ENCODE assay signal across 31 cellular contexts in genomic region chr17:48642843-48643696, GRCh38. TPM values are rescaled to one million over a fixed set of nuclear protein-coding genes. Genes with fewer than 3 reads are reported as not detected.
A peak's percentile ranks its signal among the peaks of the same experiment; 100 is the strongest.
DNase-seq lines count a peak whose midpoint lies in the region; ATAC-seq and TF ChIP-seq lines count a peak whose summit lies in the region.
"Had no signal": no experiment of that assay in that cellular context is flagged by ENCODE, and none has a peak within 500 bp of the region (broad histone marks: within the 10 kb centered on the region; RNA-seq: fewer than 3 reads in every experiment).

No MANE protein-coding gene starts in this region.

- H3K9ac ChIP-seq in HCT116 (ENCODE audit: low read length) (0 out of 2 replicates have a peak overlapping the region, but pooled peaks have one; percentile 4), colonic mucosa (ENCODE audit: low read depth in 2 of 2, low read length in 2 of 2) (peak overlapping the region; percentile 67 to 93), neural progenitor cell (no peak overlapping the region)
- H3K9ac ChIP-seq: GM23248 had no signal

- no peak overlapping the region for H3K4me2 ChIP-seq in HCT116 (ENCODE audit: low read length)
- H3K4me2 ChIP-seq in neural progenitor cell: no peak overlapping the region

- POLR2A ChIA-PET in HCT116 (lab: Charles Lee): no interaction called here

- H3K36me3 Mint-ChIP-seq in stimulated activated naive B cell treated with anti-CD40 and anti-IgM and Interleukin-4, amounts not matched to agents 10 μg/mL and 1 μg/mL and 100 μg/mL, for 72 hours: peaks cover 0 to 7% of the 10 kb centered on the region in 2 donors
- H3K36me3 Mint-ChIP-seq in neural progenitor cell: peaks cover 2% of the 10 kb centered on the region

- H3K36me3 ChIP-seq in HCT116 (ENCODE audit: control insufficient read depth in 1 of 2, insufficient read depth in 2 of 2, low read length in 2 of 2) (peaks cover 0 to 15% of the 10 kb centered on the region in 2 experiments; a peak in 1 of 4 replicates), colonic mucosa (no peaks in the 10 kb centered on the region), mucosa of descending colon (ENCODE audit: low read depth) (no peaks in the 10 kb centered on the region), neural progenitor cell (no peaks in the 10 kb centered on the region)
- H3K36me3 ChIP-seq: breast epithelium, lower lobe of right lung, SJCRH30, upper lobe of right lung had no signal

- peaks cover 27 to 39% of the 10 kb centered on the region in 2 donors for H3K4me1 Mint-ChIP-seq in stimulated activated naive B cell treated with anti-CD40 and anti-IgM and Interleukin-4, amounts not matched to agents 10 μg/mL and 1 μg/mL and 100 μg/mL, for 72 hours
- H3K4me1 Mint-ChIP-seq in neural progenitor cell: no peaks in the 10 kb centered on the region

- no peak for DNase-seq in HCT116 (ENCODE audit: low read depth, low spot score)
- DNase-seq in colonic mucosa: peak; percentile 27
- peak in 1 of 3 donors; percentile 31 for DNase-seq in mucosa of descending colon
- no peak for DNase-seq in stimulated activated naive B cell treated with anti-CD40 and anti-IgM and Interleukin-4, amounts not matched to agents 10 μg/mL and 1 μg/mL and 100 μg/mL, for 72 hours
- no peak for DNase-seq in MV-4-11 (lab: John Stamatoyannopoulos, UW)
- DNase-seq in neural progenitor cell (ENCODE audit: low spot score): no peak
- DNase-seq in stimulated activated CD4-positive, alpha-beta T cell treated with anti-CD3 and anti-CD28 coated beads, Interleukin-1b, Interleukin-23, amount 100 ng/mL, for 48 hours: no peak
- DNase-seq: activated CD4-positive, alpha-beta T cell treated with anti-CD3 and anti-CD28 coated beads, Interleukin-2, amount 50 U/mL, for 48 hours; activated naive CD4-positive, alpha-beta T cell treated with anti-CD3 and anti-CD28 coated beads for 36 hours; AML-193; CD4-positive, alpha-beta T cell; effector CD4-positive, alpha-beta T cell; EL; GM23248; kidney; lower lobe of right lung; MG63; NCI-H2081 treated with DMSO at 0.1 percent for 48 hours; NCI-H345; NCI-H82; psoas muscle; SJCRH30; small intestine; upper lobe of right lung had no signal

- H3K4me3 ChIP-seq in HCT116 (replicated peaks in 1 of 2; ENCODE audit: low read depth in 1 of 2, low read length in 2 of 2) (no peak overlapping the region), colonic mucosa (peak overlapping the region; percentile 50), mucosa of descending colon (peak overlapping the region; percentile 17), neural progenitor cell (no peak overlapping the region)
- H3K4me3 ChIP-seq: GM12878, GM23248, K562, lower lobe of right lung, MG63, psoas muscle, SJCRH30, upper lobe of right lung had no signal

- H2AFZ ChIP-seq in HCT116 (ENCODE audit: low read depth, low read length, poor library complexity, severe bottlenecking) (no peak overlapping the region), neural progenitor cell (replicated peaks) (no peak overlapping the region)
- H2AFZ ChIP-seq: GM23248 had no signal

- ATAC-seq in HCT116 (no peak), mucosa of descending colon (no peak)
- ATAC-seq in stimulated activated naive B cell treated with anti-CD40 and anti-IgM and Interleukin-4, amounts not matched to agents 10 μg/mL and 1 μg/mL and 100 μg/mL, for 72 hours (replicated peaks): no peak
- ATAC-seq: activated CD4-positive, CD25-positive, alpha-beta regulatory T cell treated with anti-CD3 and anti-CD28 coated beads, Interleukin-2, amount 50 U/mL, for 24 hours; GM12878; K562; lower lobe of right lung; psoas muscle; upper lobe of right lung had no signal

- H4K20me1 ChIP-seq in HCT116 (ENCODE audit: insufficient read depth) (no peaks in the 10 kb centered on the region), neural progenitor cell (ENCODE audit: low read depth) (peaks cover 83% of the 10 kb centered on the region)

- RAD21 ChIA-PET in HCT116 (lab: Charles Lee; ENCODE audit: low non-redundant PET in 1 of 2, low total read pairs in 2 of 2, uncharacterized antibody in 2 of 2, unreplicated experiment in 2 of 2): no interaction called here

- intact Hi-C loops in HCT116 (cut with micrococcal nuclease): no loop called here
- intact Hi-C loops in colonic mucosa (cut with DNase I): loop anchor here (5.0 kb wide), 1 partner anchor 79 kb away; the partner anchor contains the start of genes PRAC1 and PRAC2
- intact Hi-C loops in mucosa of descending colon (cut with DNase I, micrococcal nuclease): no loop called here

- H3K27me3 Mint-ChIP-seq in stimulated activated naive B cell treated with anti-CD40 and anti-IgM and Interleukin-4, amounts not matched to agents 10 μg/mL and 1 μg/mL and 100 μg/mL, for 72 hours: peaks cover 79 to 80% of the 10 kb centered on the region in 2 donors
- peaks cover 90% of the 10 kb centered on the region for H3K27me3 Mint-ChIP-seq in neural progenitor cell (ENCODE audit: insufficient read depth, low read depth)

- H3K4me1 ChIP-seq in HCT116 (ENCODE audit: control insufficient read depth in 1 of 2, insufficient read depth in 2 of 2, low read length in 2 of 2) (peaks cover 17 to 47% of the 10 kb centered on the region in 2 experiments; a peak in 3 of 4 replicates), colonic mucosa (no peaks in the 10 kb centered on the region), mucosa of descending colon (ENCODE audit: low read depth) (peaks cover 5% of the 10 kb centered on the region), neural progenitor cell (no peaks in the 10 kb centered on the region)
- H3K4me1 ChIP-seq: psoas muscle, SJCRH30 had no signal

- peak overlapping the region; percentile 34 for H3K27ac Mint-ChIP-seq in stimulated activated naive B cell treated with anti-CD40 and anti-IgM and Interleukin-4, amounts not matched to agents 10 μg/mL and 1 μg/mL and 100 μg/mL, for 72 hours
- no peak overlapping the region for H3K27ac Mint-ChIP-seq in neural progenitor cell
- H3K27ac Mint-ChIP-seq: activated naive CD4-positive, alpha-beta T cell treated with anti-CD3 and anti-CD28 coated beads for 36 hours; activated T-helper 1 cell treated with anti-CD3 and anti-CD28 coated beads, Interleukin-12 subunit alpha, Interleukin-12 subunit beta, Interleukin-2, Interleukin-4 antibody, amounts not matched to agents 30 ng/mL and 10 ng/mL and 1 ng/mL, durations not matched to agents 14 hours and 24 hours and 36 hours; CD4-positive, alpha-beta T cell had no signal

- TF ChIP-seq CTCF in HCT116 (IDR thresholded peaks at IDR 0.05 in 2 of 3, conservative IDR thresholded peaks at IDR 0.05 in 1 of 3; ENCODE audit: borderline replicate concordance in 1 of 3, insufficient read depth in 1 of 3, low read depth in 2 of 3, low read length in 2 of 3) (no peak), colonic mucosa (IDR thresholded peaks at IDR 0.05) (no peak), mucosa of descending colon (IDR thresholded peaks at IDR 0.05) (no peak), neural progenitor cell (IDR thresholded peaks at IDR 0.05) (no peak)

- H3K27ac ChIP-seq in HCT116 (ENCODE audit: low read depth, low read length): no peak overlapping the region
- peak overlapping the region; percentile 85 for H3K27ac ChIP-seq in colonic mucosa
- H3K27ac ChIP-seq in neural progenitor cell: no peak overlapping the region
- H3K27ac ChIP-seq: breast epithelium, epithelial cell of prostate, GM23248, lower lobe of right lung, psoas muscle, SJCRH30, upper lobe of right lung had no signal

- peaks cover 90% of the 10 kb centered on the region for H3K79me2 ChIP-seq in HCT116 (ENCODE audit: insufficient read depth, low read length)
- H3K79me2 ChIP-seq in neural progenitor cell (ENCODE audit: low read depth): no peaks in the 10 kb centered on the region

- no peak overlapping the region for H3K4me3 Mint-ChIP-seq in stimulated activated naive B cell treated with anti-CD40 and anti-IgM and Interleukin-4, amounts not matched to agents 10 μg/mL and 1 μg/mL and 100 μg/mL, for 72 hours
- H3K4me3 Mint-ChIP-seq in neural progenitor cell: no peak overlapping the region
- H3K4me3 Mint-ChIP-seq: activated naive CD4-positive, alpha-beta T cell treated with anti-CD3 and anti-CD28 coated beads for 36 hours; activated T-helper 1 cell treated with anti-CD3 and anti-CD28 coated beads, Interleukin-12 subunit alpha, Interleukin-12 subunit beta, Interleukin-2, Interleukin-4 antibody, amounts not matched to agents 30 ng/mL and 10 ng/mL and 1 ng/mL, durations not matched to agents 14 hours and 24 hours and 36 hours; CD4-positive, alpha-beta T cell had no signal

- H3F3A ChIP-seq in neural progenitor cell (ENCODE audit: low read depth): no peaks in the 10 kb centered on the region

- H3K27me3 ChIP-seq in HCT116 (ENCODE audit: insufficient read depth, low read length) (no peaks in the 10 kb centered on the region), colonic mucosa (peaks cover 7% of the 10 kb centered on the region), neural progenitor cell (peaks cover 100% of the 10 kb centered on the region)
- H3K27me3 ChIP-seq: MG63 had no signal

- H3K9me3 Mint-ChIP-seq in stimulated activated naive B cell treated with anti-CD40 and anti-IgM and Interleukin-4, amounts not matched to agents 10 μg/mL and 1 μg/mL and 100 μg/mL, for 72 hours: no peaks in the 10 kb centered on the region
- peaks cover 6% of the 10 kb centered on the region for H3K9me3 Mint-ChIP-seq in neural progenitor cell
- H3K9me3 Mint-ChIP-seq: activated naive CD4-positive, alpha-beta T cell treated with anti-CD3 and anti-CD28 coated beads for 36 hours; activated T-helper 1 cell treated with anti-CD3 and anti-CD28 coated beads, Interleukin-12 subunit alpha, Interleukin-12 subunit beta, Interleukin-2, Interleukin-4 antibody, amounts not matched to agents 30 ng/mL and 10 ng/mL and 1 ng/mL, durations not matched to agents 14 hours and 24 hours and 36 hours; CD4-positive, alpha-beta T cell had no signal

- H3K9me2 ChIP-seq in HCT116 (ENCODE audit: insufficient read depth): no peaks in the 10 kb centered on the region

- H3K9me3 ChIP-seq in HCT116 (ENCODE audit: control insufficient read depth in 1 of 2, insufficient read depth in 1 of 2, low read depth in 1 of 2, low read length in 2 of 2): no peaks in the 10 kb centered on the region
- no peaks in the 10 kb centered on the region for H3K9me3 ChIP-seq in colonic mucosa
- no peaks in the 10 kb centered on the region for H3K9me3 ChIP-seq in mucosa of descending colon
- no peaks in the 10 kb centered on the region for H3K9me3 ChIP-seq in neural progenitor cell (ENCODE audit: low read depth)
- H3K9me3 ChIP-seq: breast epithelium, lower lobe of right lung, MG63, psoas muscle, SJCRH30, upper lobe of right lung had no signal

- TF ChIP-seq RAD21 in HCT116 (IDR thresholded peaks at IDR 0.05; ENCODE audit: low read depth): no peak

- BruUV-seq in HCT116 (replicated peaks; lab: Mats Ljungman, UMichigan): no TSS peak

- no peak for TF ChIP-seq POLR2A in HCT116 (IDR thresholded peaks at IDR 0.05; ENCODE audit: borderline replicate concordance, extremely low read depth, insufficient read depth, insufficient read length)

- CTCF ChIA-PET in HCT116 (lab: Charles Lee): no interaction called here

RNA-seq across cellular contexts. Expression of gene HOXB9, which starts 16.9 kb away (rescaled TPM):
- total RNA-seq in HCT116 (2021; ENCODE audit: unreplicated experiment): 40.1 TPM
- 30.3 and 41.0 TPM in 2 replicates for polyA plus RNA-seq in HCT116 (2012)
- 10 to 100 TPM; 37.1 to 73.9 TPM for total RNA-seq in colonic mucosa
- total RNA-seq in mucosa of descending colon: 10 to 100 TPM; 40.1 to 78.4 (median 41.5) TPM
- total RNA-seq in neural progenitor cell (ENCODE audit: low replicate concordance): not detected in 2 replicates
- total RNA-seq: CD4-positive, alpha-beta T cell; GM23248; lower lobe of right lung; psoas muscle; upper lobe of right lung had no signal
- polyA plus RNA-seq: GM23248 had no signal

RNA-seq across cellular contexts. Expression of gene HOXB8, which starts 28.0 kb away (rescaled TPM):
- total RNA-seq in HCT116 (2021; ENCODE audit: unreplicated experiment) (44.7 TPM), colonic mucosa (1 to 10 TPM; 4.2 to 7.4 TPM), mucosa of descending colon (1 to 10 TPM; 4.2 to 7.5 (median 5.6) TPM), neural progenitor cell (ENCODE audit: low replicate concordance) (not detected in 2 replicates)
- 15.4 and 23.9 TPM in 2 replicates for polyA plus RNA-seq in HCT116 (2012)
- total RNA-seq: activated naive CD4-positive, alpha-beta T cell treated with anti-CD3 and anti-CD28 coated beads for 36 hours; activated T-helper 1 cell treated with anti-CD3 and anti-CD28 coated beads, Interleukin-12 subunit alpha, Interleukin-12 subunit beta, Interleukin-2, Interleukin-4 antibody, amounts not matched to agents 30 ng/mL and 10 ng/mL and 1 ng/mL, durations not matched to agents 14 hours and 24 hours and 36 hours; CD4-positive, alpha-beta T cell; GM23248; psoas muscle; T-helper 1 cell treated with Interleukin-12 subunit alpha and Interleukin-12 subunit beta and Interleukin-4 antibody, amounts not matched to agents 30 ng/mL and 1 ng/mL, for 36 hours had no signal
- polyA plus RNA-seq: GM12878, GM23248 had no signal

RNA-seq across cellular contexts. Expression of gene HOXB7, which starts 32.3 kb away (rescaled TPM):
- total RNA-seq in HCT116 (2021; ENCODE audit: unreplicated experiment) (33.6 TPM), colonic mucosa (10 to 100 TPM; 25.9 to 31.4 TPM), mucosa of descending colon (10 to 100 TPM; 10.9 to 29.1 (median 22.4) TPM), neural progenitor cell (ENCODE audit: low replicate concordance) (not detected in 2 replicates)
- polyA plus RNA-seq in HCT116 (2012): 16.8 and 23.4 TPM in 2 replicates
- total RNA-seq: CD4-positive, alpha-beta T cell had no signal

RNA-seq across cellular contexts. Expression of gene HOXB6, which starts 38.3 kb away (rescaled TPM):
- total RNA-seq in HCT116 (2021; ENCODE audit: unreplicated experiment) (64.8 TPM), colonic mucosa (10 to 100 TPM; 30.0 to 71.0 TPM), mucosa of descending colon (10 to 100 TPM; 41.3 to 68.8 (median 50.9) TPM), neural progenitor cell (ENCODE audit: low replicate concordance) (not detected in 2 replicates)
- 17.5 and 28.9 TPM in 2 replicates for polyA plus RNA-seq in HCT116 (2012)
- total RNA-seq: activated naive CD4-positive, alpha-beta T cell treated with anti-CD3 and anti-CD28 coated beads for 36 hours; CD4-positive, alpha-beta T cell had no signal

RNA-seq across cellular contexts. Expression of gene HOXB5, which starts 49.5 kb away (rescaled TPM):
- total RNA-seq in HCT116 (2021; ENCODE audit: unreplicated experiment): 19.8 TPM
- 6.5 and 12.0 TPM in 2 replicates for polyA plus RNA-seq in HCT116 (2012)
- 10 to 100 TPM; 11.0 to 22.7 TPM for total RNA-seq in colonic mucosa
- 10 to 100 TPM; 16.2 to 29.3 (median 19.9) TPM for total RNA-seq in mucosa of descending colon
- not detected in 2 replicates for total RNA-seq in neural progenitor cell (ENCODE audit: low replicate concordance)
- total RNA-seq: activated naive CD4-positive, alpha-beta T cell treated with anti-CD3 and anti-CD28 coated beads for 36 hours; activated T-helper 1 cell treated with anti-CD3 and anti-CD28 coated beads, Interleukin-12 subunit alpha, Interleukin-12 subunit beta, Interleukin-2, Interleukin-4 antibody, amounts not matched to agents 30 ng/mL and 10 ng/mL and 1 ng/mL, durations not matched to agents 14 hours and 24 hours and 36 hours; CD4-positive, alpha-beta T cell; GM12878 had no signal
- polyA plus RNA-seq: GM12878 had no signal

Comparison
In these comparisons a context has a peak if more than half of its experiments do, and no peak if none do; other contexts are left out.
1. H3K4me3 ChIP-seq: peak in colonic mucosa (single experiment) and mucosa of descending colon (single experiment); none in HCT116 (0 of 2) and neural progenitor cell (single experiment).
2. RNA of gene HOXB9, which starts 16.9 kb away (total RNA-seq): 37.1 to 73.9 TPM in colonic mucosa, 40.1 to 78.4 TPM in mucosa of descending colon and 40.1 TPM in HCT116 (single experiment); not detected in neural progenitor cell; every median in the first group is over 10 times any median in the second.
3. RNA of gene HOXB7, which starts 32.3 kb away (total RNA-seq): 33.6 TPM in HCT116 (single experiment), 25.9 to 31.4 TPM in colonic mucosa and 10.9 to 29.1 TPM in mucosa of descending colon; not detected in neural progenitor cell; every median in the first group is over 10 times any median in the second.